In genomic region chr19:2678043-2678671, GRCh38 we compare ENCODE assay signal across 1 cellular context.
TF ChIP-seq lines count a peak whose summit lies in the region.

No MANE protein-coding gene starts in this region.

TF ChIP-seq in GM23338, 12 proteins besides CTCF, POLR2A, EP300 and RAD21 (continued from another document):
- TF ChIP-seq ZNF462 (CRISPR knock-in tag; IDR thresholded peaks at IDR 0.05) (no peak), ZNF114 (CRISPR knock-in tag; IDR thresholded peaks at IDR 0.05) (no peak), STAT1 (IDR thresholded peaks at IDR 0.05; ENCODE audit: unreplicated experiment) (no peak), CREB1 (CRISPR knock-in tag; IDR thresholded peaks at IDR 0.05; ENCODE audit: low read depth) (no peak), NANOG (IDR thresholded peaks at IDR 0.05; ENCODE audit: borderline replicate concordance) (no peak)
